Comparison of ENCODE assay signal across 14 cellular contexts in the genomic region with DNA sequence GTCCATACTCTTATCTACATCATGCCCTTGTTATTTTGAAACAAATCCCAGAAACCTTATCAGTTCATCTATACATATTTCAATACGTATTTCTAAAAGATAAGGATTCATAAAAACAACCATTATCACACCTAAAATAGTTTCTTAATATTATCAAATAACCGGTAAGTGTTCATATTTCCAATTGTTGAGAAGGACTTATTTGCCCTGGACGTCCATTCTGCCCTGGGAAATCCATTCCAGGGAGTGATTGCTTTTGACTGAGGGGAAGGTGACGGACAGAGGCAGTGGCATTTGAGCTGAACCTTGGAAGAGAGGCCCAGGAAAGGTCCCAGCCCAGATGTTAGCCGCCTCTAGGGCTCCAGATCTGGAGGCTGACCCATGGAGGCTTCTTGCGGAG. TPM values are rescaled to one million over a fixed set of nuclear protein-coding genes. Genes with fewer than 3 reads are reported as not detected.
"Had no signal": no experiment of that assay in that cellular context is flagged by ENCODE, and none has a peak within 500 bp of the region (broad histone marks: within the 10 kb centered on the region; RNA-seq: fewer than 3 reads in every experiment).

No MANE protein-coding gene starts in this region.

- ATAC-seq: WTC11 had no signal

- H3K36me3 ChIP-seq: suprapubic skin had no signal

- DNase-seq: activated CD4-positive, alpha-beta memory T cell treated with anti-CD3 and anti-CD28 coated beads, Interleukin-2, amount 10 ng/mL, durations not matched to agents 7 days and 5 days; activated CD4-positive, alpha-beta T cell treated with anti-CD3 and anti-CD28 coated beads for 4 hours; activated naive CD4-positive, alpha-beta T cell treated with anti-CD3 and anti-CD28 coated beads, Interleukin-2, amount 50 U/mL, for 16 hours; activated T-cell treated with anti-CD3 and anti-CD28 coated beads, Interleukin-2, amount 50 U/mL, for 24 hours; foreskin fibroblast; posterior cingulate gyrus; small intestine; stimulated activated CD4-positive, alpha-beta T cell treated with anti-CD3 and anti-CD28 coated beads, Interleukin-4, amount 100 ng/mL, for 4 hours; stimulated activated CD8-positive, alpha-beta memory T cell treated with anti-CD3 and anti-CD28 coated beads, Interleukin-4, amount 100 ng/mL, for 48 hours; stimulated activated naive CD4-positive, alpha-beta T cell treated with Interleukin-2 at 50 U/mL for 16 hours had no signal

- H3K9me3 ChIP-seq: suprapubic skin had no signal

- H3K27ac Mint-ChIP-seq: activated CD4-positive, alpha-beta memory T cell treated with anti-CD3 and anti-CD28 coated beads, Interleukin-2, amount 10 ng/mL, durations not matched to agents 7 days and 5 days; activated T-cell treated with anti-CD3 and anti-CD28 coated beads, Interleukin-2, amount 50 U/mL, for 24 hours; type B pancreatic cell; WTC11 had no signal

- H3K27ac ChIP-seq: suprapubic skin had no signal

- H3K27me3 Mint-ChIP-seq: activated CD4-positive, alpha-beta memory T cell treated with anti-CD3 and anti-CD28 coated beads, Interleukin-2, amount 10 ng/mL, durations not matched to agents 7 days and 5 days had no signal

- H3K4me3 Mint-ChIP-seq: activated CD4-positive, alpha-beta memory T cell treated with anti-CD3 and anti-CD28 coated beads, Interleukin-2, amount 10 ng/mL, durations not matched to agents 7 days and 5 days; activated T-cell treated with anti-CD3 and anti-CD28 coated beads, Interleukin-2, amount 50 U/mL, for 24 hours; WTC11 had no signal

- H3K27me3 ChIP-seq: suprapubic skin had no signal

- H3K9me3 Mint-ChIP-seq: activated CD4-positive, alpha-beta memory T cell treated with anti-CD3 and anti-CD28 coated beads, Interleukin-2, amount 10 ng/mL, durations not matched to agents 7 days and 5 days; activated T-cell treated with anti-CD3 and anti-CD28 coated beads, Interleukin-2, amount 50 U/mL, for 24 hours; type B pancreatic cell; WTC11 had no signal

- H3K36me3 Mint-ChIP-seq: type B pancreatic cell had no signal

- H3K4me1 ChIP-seq: suprapubic skin had no signal

RNA-seq across cellular contexts. Expression of gene STARD8, which starts 49.6 kb away (rescaled TPM):
- total RNA-seq: bronchial epithelial cell had no signal
